Comparison of ENCODE assay signal across 23 cellular contexts in the genomic region with DNA sequence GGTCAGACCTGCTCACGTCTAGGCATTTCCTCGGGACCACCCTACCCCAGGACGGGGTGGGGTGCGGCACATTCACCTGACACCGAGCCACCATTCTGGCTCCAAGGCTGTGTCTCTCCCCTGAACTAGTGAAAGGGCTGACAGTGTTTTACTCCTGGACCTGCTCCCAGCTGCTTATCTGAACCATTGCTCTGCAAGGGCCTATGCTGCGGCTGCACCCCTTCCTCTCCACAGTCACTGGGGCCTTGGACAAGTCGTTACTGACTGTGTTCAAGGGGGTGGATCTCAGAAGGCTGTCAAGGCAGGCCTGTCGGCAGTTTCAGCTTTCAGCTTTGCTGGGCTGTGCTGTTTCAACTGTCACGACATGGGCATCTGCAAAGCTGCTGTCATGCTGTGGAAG. TPM values are rescaled to one million over a fixed set of nuclear protein-coding genes. Genes with fewer than 3 reads are reported as not detected.
"Had no signal": no experiment of that assay in that cellular context is flagged by ENCODE, and none has a peak within 500 bp of the region (broad histone marks: within the 10 kb centered on the region; RNA-seq: fewer than 3 reads in every experiment).

No MANE protein-coding gene starts in this region.

- DNase-seq: activated CD4-positive, alpha-beta memory T cell treated with anti-CD3 and anti-CD28 coated beads, Interleukin-2, amount 10 ng/mL, durations not matched to agents 7 days and 5 days; activated CD4-positive, alpha-beta T cell treated with anti-CD3 and anti-CD28 coated beads for 36 hours; activated CD4-positive, alpha-beta T cell treated with anti-CD3 and anti-CD28 coated beads, Interleukin-2, amount 50 U/mL, for 1 hour; activated naive CD4-positive, alpha-beta T cell treated with anti-CD3 and anti-CD28 coated beads, Interleukin-2, amount 50 U/mL, for 16 hours; amygdala; brain microvascular endothelial cell; caudate nucleus; MG63; MV-4-11; NCI-H1092 treated with DMSO at 0.1 percent for 48 hours; NCI-H1417 treated with DMSO at 0.1 percent for 48 hours; NCI-H1694; NCI-H2029 treated with DMSO at 0.1 percent for 48 hours; NCI-H510A treated with DMSO at 0.1 percent for 48 hours; NCI-H69; NK-92 treated with Interleukin-12 subunit alpha and Interleukin-12 subunit beta, amount 100 ng/mL, for 24 hours; RPMI8226; SHP77; WERI-Rb-1 had no signal

- H3K36me3 ChIP-seq: brain microvascular endothelial cell, MG63, SJSA1, WERI-Rb-1 had no signal

- H3K27me3 Mint-ChIP-seq: activated CD4-positive, alpha-beta T cell treated with anti-CD3 and anti-CD28 coated beads for 36 hours had no signal

- H3K27ac ChIP-seq: brain microvascular endothelial cell, SJSA1, WERI-Rb-1 had no signal

- ATAC-seq: activated CD4-positive, alpha-beta T cell treated with anti-CD3 and anti-CD28 coated beads for 36 hours; Panc1 had no signal

- H3K4me3 ChIP-seq: MG63, SJSA1 had no signal

- H3K9me3 ChIP-seq: SJSA1 had no signal

- H3K27ac Mint-ChIP-seq: activated CD4-positive, alpha-beta memory T cell treated with anti-CD3 and anti-CD28 coated beads, Interleukin-2, amount 10 ng/mL, durations not matched to agents 7 days and 5 days; activated CD4-positive, alpha-beta T cell treated with anti-CD3 and anti-CD28 coated beads for 36 hours; T-helper 1 cell treated with Interleukin-12 subunit alpha and Interleukin-12 subunit beta and Interleukin-4 antibody, amounts not matched to agents 30 μg/mL and 1 μg/mL, for 36 hours had no signal

- H3K27me3 ChIP-seq: brain microvascular endothelial cell, MG63, SJSA1 had no signal

- H3K4me3 Mint-ChIP-seq: activated CD4-positive, alpha-beta memory T cell treated with anti-CD3 and anti-CD28 coated beads, Interleukin-2, amount 10 ng/mL, durations not matched to agents 7 days and 5 days; activated CD4-positive, alpha-beta T cell treated with anti-CD3 and anti-CD28 coated beads for 36 hours; T-helper 1 cell treated with Interleukin-12 subunit alpha and Interleukin-12 subunit beta and Interleukin-4 antibody, amounts not matched to agents 30 μg/mL and 1 μg/mL, for 36 hours had no signal

RNA-seq across cellular contexts. Expression of gene CREG2, which starts 11.7 kb away (rescaled TPM):
- total RNA-seq: activated CD4-positive, alpha-beta T cell treated with anti-CD3 and anti-CD28 coated beads for 36 hours; activated CD8-positive, alpha-beta memory T cell treated with anti-CD3 and anti-CD28 coated beads for 36 hours; SJSA1 had no signal
